ENCODE assay signal across 14 cellular contexts in the genomic region with DNA sequence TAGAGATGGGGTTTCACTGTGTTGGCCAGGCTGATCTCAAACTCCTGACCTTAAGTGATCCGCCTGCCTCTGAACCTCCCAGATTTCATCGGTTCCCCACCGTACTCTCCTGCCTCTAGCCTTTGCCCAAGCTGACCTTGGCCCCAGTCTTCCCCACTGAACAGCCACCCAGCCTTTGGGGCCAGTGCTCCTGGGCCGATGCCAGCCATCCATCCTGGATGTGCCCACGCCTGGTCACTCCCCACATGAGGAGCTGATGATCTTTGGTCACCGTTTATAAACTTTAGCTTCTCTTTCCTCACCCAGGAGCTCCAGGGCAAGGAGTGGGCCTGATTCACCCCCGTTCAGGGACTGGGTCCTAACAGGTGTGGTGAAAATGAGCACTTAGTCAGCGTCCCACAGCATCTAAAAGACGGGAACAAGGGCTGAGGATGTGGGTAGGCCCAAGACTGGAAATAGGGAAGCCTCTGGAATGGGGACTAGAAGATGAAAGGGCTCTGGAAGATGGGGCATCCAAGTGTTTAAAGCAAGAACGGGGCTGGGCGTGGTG. TPM values are rescaled to one million over a fixed set of nuclear protein-coding genes. Genes with fewer than 3 reads are reported as not detected.
DNase-seq lines count a peak whose midpoint lies in the region; ATAC-seq, FAIRE-seq and TF ChIP-seq lines count a peak whose summit lies in the region.
"Had no signal": no experiment of that assay in that cellular context is flagged by ENCODE, and none has a peak within 500 bp of the region (broad histone marks: within the 10 kb centered on the region; RNA-seq: fewer than 3 reads in every experiment).

No MANE protein-coding gene starts in this region.

- no peak for FAIRE-seq in kidney (lab: Jason Lieb, UNC)
- FAIRE-seq: GM19239, H1 had no signal

- H3K27me3 Mint-ChIP-seq in Calu3 (ENCODE audit: unreplicated experiment): no peaks in the 10 kb centered on the region
- H3K27me3 Mint-ChIP-seq in T-helper 17 cell: peaks cover 8% of the 10 kb centered on the region
- peaks cover 0 to 2% of the 10 kb centered on the region in 2 donors for H3K27me3 Mint-ChIP-seq in natural killer cell treated with Interleukin-12 subunit alpha and Interleukin-12 subunit beta and Interleukin-15 and Interleukin-18, amount 100 ng/mL, for 72 hours

- H3K9me3 Mint-ChIP-seq in Calu3 (ENCODE audit: low read depth, unreplicated experiment): no peaks in the 10 kb centered on the region
- no peaks in the 10 kb centered on the region for H3K9me3 Mint-ChIP-seq in natural killer cell treated with Interleukin-12 subunit alpha and Interleukin-12 subunit beta and Interleukin-15 and Interleukin-18, amount 100 ng/mL, for 72 hours
- H3K9me3 Mint-ChIP-seq: naive B cell had no signal

- DNase-seq in Calu3 (no peak), T-helper 17 cell (no peak), kidney (no peak), mesenteric fat pad (ENCODE audit: low spot score) (no peak), nucleus accumbens (lab: John Stamatoyannopoulos, UW) (no peak)
- DNase-seq in natural killer cell treated with Interleukin-12 subunit alpha and Interleukin-12 subunit beta and Interleukin-15 and Interleukin-18, amount 100 ng/mL, for 72 hours (ENCODE audit: low spot score): no peak
- DNase-seq: activated CD4-positive, alpha-beta T cell treated with anti-CD3 and anti-CD28 coated beads for 48 hours; naive B cell; NCI-H69 had no signal

- H3K9ac ChIP-seq in kidney (ENCODE audit: low read length in 2 of 2) (no peak overlapping the region), skeletal muscle satellite cell (ENCODE audit: low read depth, low read length) (peak overlapping the region; percentile 99)

- peaks cover 36% of the 10 kb centered on the region for H3K4me1 Mint-ChIP-seq in Calu3 (ENCODE audit: low read depth, unreplicated experiment)
- H3K4me1 Mint-ChIP-seq in T-helper 17 cell: peaks cover 4% of the 10 kb centered on the region
- H3K4me1 Mint-ChIP-seq in natural killer cell treated with Interleukin-12 subunit alpha and Interleukin-12 subunit beta and Interleukin-15 and Interleukin-18, amount 100 ng/mL, for 72 hours (ENCODE audit: low read depth in 2 of 2): peaks cover 0 to 8% of the 10 kb centered on the region in 2 donors

- H3K36me3 ChIP-seq in kidney (ENCODE audit: control insufficient read depth in 1 of 2, insufficient read depth in 2 of 2, low read length in 2 of 2): no peaks in the 10 kb centered on the region
- H3K36me3 ChIP-seq in skeletal muscle satellite cell (ENCODE audit: insufficient read depth, low read length): peaks cover 8% of the 10 kb centered on the region

- TF ChIP-seq CTCF in Calu3 (IDR thresholded peaks at IDR 0.05; ENCODE audit: unreplicated experiment): no peak
- no peak for TF ChIP-seq CTCF in kidney (IDR thresholded peaks at IDR 0.05; ENCODE audit: borderline replicate concordance, extremely low read depth, insufficient read depth)

- peak overlapping the region; percentile 23 for H3K4me2 ChIP-seq in skeletal muscle satellite cell (ENCODE audit: low read length)

- peaks cover 29 to 37% of the 10 kb centered on the region in 2 donors for H3K4me1 ChIP-seq in kidney (ENCODE audit: control insufficient read depth in 1 of 2, insufficient read depth in 1 of 2, low read depth in 1 of 2, low read length in 2 of 2)
- H3K4me1 ChIP-seq in skeletal muscle satellite cell (ENCODE audit: control insufficient read depth, insufficient read depth, low read length): peaks cover 79% of the 10 kb centered on the region

- H3K27ac Mint-ChIP-seq in Calu3 (ENCODE audit: unreplicated experiment): peak overlapping the region; percentile 90
- H3K27ac Mint-ChIP-seq in T-helper 17 cell: peak overlapping the region; percentile 16
- no peak overlapping the region for H3K27ac Mint-ChIP-seq in natural killer cell treated with Interleukin-12 subunit alpha and Interleukin-12 subunit beta and Interleukin-15 and Interleukin-18, amount 100 ng/mL, for 72 hours
- H3K27ac Mint-ChIP-seq: B cell had no signal

- H3K4me3 ChIP-seq in kidney (ENCODE audit: low read length in 2 of 2) (no peak overlapping the region), skeletal muscle satellite cell (ENCODE audit: low read length) (no peak overlapping the region)

- peaks cover 34% of the 10 kb centered on the region for H3K36me3 Mint-ChIP-seq in Calu3 (ENCODE audit: insufficient read depth, unreplicated experiment)
- H3K36me3 Mint-ChIP-seq in T-helper 17 cell (ENCODE audit: low read depth): no peaks in the 10 kb centered on the region
- no peaks in the 10 kb centered on the region for H3K36me3 Mint-ChIP-seq in natural killer cell treated with Interleukin-12 subunit alpha and Interleukin-12 subunit beta and Interleukin-15 and Interleukin-18, amount 100 ng/mL, for 72 hours
- H3K36me3 Mint-ChIP-seq: naive B cell had no signal

- H3K4me3 Mint-ChIP-seq in Calu3 (ENCODE audit: low read depth, unreplicated experiment): peak overlapping the region; percentile 13
- H3K4me3 Mint-ChIP-seq in T-helper 17 cell: no peak overlapping the region
- H3K4me3 Mint-ChIP-seq in natural killer cell treated with Interleukin-12 subunit alpha and Interleukin-12 subunit beta and Interleukin-15 and Interleukin-18, amount 100 ng/mL, for 72 hours: no peak overlapping the region
- H3K4me3 Mint-ChIP-seq: B cell had no signal

- intact Hi-C loops in Calu3 (cut with micrococcal nuclease; ENCODE audit: unreplicated experiment): no loop called here
- intact Hi-C loops in kidney (cut with DNase I): no loop called here

- no peaks in the 10 kb centered on the region for H3K27me3 ChIP-seq in skeletal muscle satellite cell (ENCODE audit: control insufficient read depth, insufficient read depth, low read length)

- BruUV-seq in Calu3 (replicated peaks; lab: Mats Ljungman, UMichigan): no TSS peak

- CTCF ChIA-PET in Calu3 (lab: Charles Lee): interaction anchor here (0.6 kb wide), 2 partner anchors 96 to 370 kb away, joined by 3 to 4 read pairs; no protein-coding TSS in a partner anchor

- ATAC-seq in T-helper 17 cell (no peak), HG02588 (IDR thresholded peaks at IDR 0.05; ENCODE audit: unreplicated experiment) (no peak)
- no peak for ATAC-seq in natural killer cell treated with Interleukin-12 subunit alpha and Interleukin-12 subunit beta and Interleukin-15 and Interleukin-18, amount 100 ng/mL, for 72 hours

- H3K27ac ChIP-seq in kidney (ENCODE audit: low read depth in 2 of 2, low read length in 2 of 2): peak overlapping the region; percentile 32 to 78

- no peaks in the 10 kb centered on the region for H3K9me3 ChIP-seq in T-helper 17 cell (ENCODE audit: control insufficient read depth, low read length, poor library complexity, severe bottlenecking)
- H3K9me3 ChIP-seq in kidney (ENCODE audit: control insufficient read depth in 1 of 2, low read length in 2 of 2): no peaks in the 10 kb centered on the region
- no peaks in the 10 kb centered on the region for H3K9me3 ChIP-seq in skeletal muscle satellite cell (replicated peaks; ENCODE audit: low read length)

RNA-seq across cellular contexts. Expression of a gene that starts 22.9 kb away (rescaled TPM):
- 29.2 and 31.1 TPM in 2 replicates for total RNA-seq in Calu3 (2022)
- total RNA-seq in T-helper 17 cell: 1 to 10 TPM; 2.3 to 3.5 TPM
- total RNA-seq in kidney: 35.8 TPM
- 28.2 TPM for polyA plus RNA-seq in kidney (ENCODE audit: insufficient read depth, low read depth, low replicate concordance)
- 5.2 and 5.8 TPM in 2 replicates for total RNA-seq in skeletal muscle satellite cell (2012; rRNA removed)
- 17.3 TPM for total RNA-seq in mesenteric fat pad
- total RNA-seq in natural killer cell treated with Interleukin-12 subunit alpha and Interleukin-12 subunit beta and Interleukin-15 and Interleukin-18, amount 100 ng/mL, for 72 hours: not detected

Comparison
In these comparisons a context has a peak if more than half of its experiments do, and no peak if none do; other contexts are left out.
1. H3K27ac Mint-ChIP-seq: peak in Calu3 (single experiment) and T-helper 17 cell (single experiment); none in natural killer cell treated with Interleukin-12 subunit alpha and Interleukin-12 subunit beta and Interleukin-15 and Interleukin-18, amount 100 ng/mL, for 72 hours (0 of 2).